8 cellular contexts compared by ENCODE assay signal in genomic region chr10:79446451-79447020, GRCh38. TPM values are rescaled to one million over a fixed set of nuclear protein-coding genes. Genes with fewer than 3 reads are reported as not detected.
DNase-seq lines count a peak whose midpoint lies in the region; ATAC-seq and TF ChIP-seq lines count a peak whose summit lies in the region.

No MANE protein-coding gene starts in this region.

- WGBS in urinary bladder = 6% methylated on average over 35 of the region's 35 CpGs

- peak overlapping the region; percentile 62 for H3K4me3 ChIP-seq in GM23338
- H3K4me3 ChIP-seq in mucosa of descending colon = no peak overlapping the region
- peak overlapping the region; percentile 31 for H3K4me3 ChIP-seq in urinary bladder (ENCODE audit: low read depth, low read length)

- peak overlapping the region; percentile 76 for H2AFZ ChIP-seq in GM23338

- H3K79me2 ChIP-seq in GM23338 (replicated peaks; ENCODE audit: insufficient read depth) = no peaks in the 10 kb centered on the region

- H3K27ac Mint-ChIP-seq in GM23338 = no peak overlapping the region

- DNase-seq in GM23338 (ENCODE audit: low spot score) (peak; percentile 63), T1000 (lab: John Stamatoyannopoulos, UW) (peak; percentile 44), mucosa of descending colon (peak; percentile 58 to 76 (median 73)), DMS79 treated with DMSO at 0.1 percent for 48 hours (lab: John Stamatoyannopoulos, UW) (no peak), omental fat pad (ENCODE audit: low spot score) (no peak), dedifferentiated amniotic fluid mesenchymal stem cell (ENCODE audit: extremely low spot score) (no peak)
- DNase-seq in effector CD8-positive, alpha-beta T cell (lab: John Stamatoyannopoulos, UW) = peak; percentile 28

- H3K36me3 ChIP-seq in GM23338 (ENCODE audit: insufficient read depth) = no peaks in the 10 kb centered on the region
- no peaks in the 10 kb centered on the region for H3K36me3 ChIP-seq in mucosa of descending colon (ENCODE audit: low read depth)
- H3K36me3 ChIP-seq in urinary bladder (ENCODE audit: insufficient read depth) = no peaks in the 10 kb centered on the region

- intact Hi-C loops in mucosa of descending colon (cut with DNase I, micrococcal nuclease) = no loop called here

- peaks cover 3% of the 10 kb centered on the region; the same call in 1 of the 3 replicates for H3K9me3 Mint-ChIP-seq in GM23338

- no peaks in the 10 kb centered on the region for H3F3A ChIP-seq in GM23338 (replicated peaks; ENCODE audit: low read depth)

- H3K4me1 ChIP-seq in GM23338 (ENCODE audit: insufficient read depth) = peaks cover 23% of the 10 kb centered on the region
- H3K4me1 ChIP-seq in mucosa of descending colon (ENCODE audit: low read depth) = peaks cover 16% of the 10 kb centered on the region
- H3K4me1 ChIP-seq in urinary bladder (ENCODE audit: insufficient read depth) = no peaks in the 10 kb centered on the region

- H3K9me2 ChIP-seq in GM23338 (ENCODE audit: insufficient read depth) = no peaks in the 10 kb centered on the region

- H3K36me3 Mint-ChIP-seq in GM23338 (ENCODE audit: low read depth) = no peaks in the 10 kb centered on the region

- H3K27ac ChIP-seq in GM23338 (ENCODE audit: low read depth) = no peak overlapping the region
- H3K27ac ChIP-seq in urinary bladder (ENCODE audit: low read depth) = peak overlapping the region; percentile 58

- H3K4me1 Mint-ChIP-seq in GM23338 = peaks cover 35% of the 10 kb centered on the region

- H3K27me3 Mint-ChIP-seq in GM23338 (ENCODE audit: insufficient read depth, low read depth, poor library complexity) = peaks cover 40% of the 10 kb centered on the region

- no peak for TF ChIP-seq CTCF in GM23338 (conservative IDR thresholded peaks at IDR 0.05; ENCODE audit: low read depth in 2 of 2)
- TF ChIP-seq CTCF in mucosa of descending colon (IDR thresholded peaks at IDR 0.05) = no peak
- no peak for TF ChIP-seq CTCF in omental fat pad (IDR thresholded peaks at IDR 0.05)

- H3K27me3 ChIP-seq in GM23338 (ENCODE audit: insufficient read depth) = peaks cover 35% of the 10 kb centered on the region

- peak overlapping the region; percentile 82 for H3K4me3 Mint-ChIP-seq in GM23338

- H4K20me1 ChIP-seq in GM23338 (replicated peaks; ENCODE audit: insufficient read depth) = no peaks in the 10 kb centered on the region; the same call in 1 of the 2 replicates

- no peaks in the 10 kb centered on the region for H3K9me3 ChIP-seq in mucosa of descending colon

- peak overlapping the region; percentile 91 for H3K4me2 ChIP-seq in GM23338

- ATAC-seq in GM23338 (peak; percentile 24), mucosa of descending colon (no peak), omental fat pad (ENCODE audit: low FRiP score) (no peak)

TF ChIP-seq in GM23338, 12 proteins besides CTCF, POLR2A, EP300 and RAD21 (continues in another document):
- TF ChIP-seq JUNB (IDR thresholded peaks at IDR 0.05; ENCODE audit: unreplicated experiment) = no peak
- TF ChIP-seq STAT1 (IDR thresholded peaks at IDR 0.05; ENCODE audit: unreplicated experiment) = no peak
- TF ChIP-seq EZH2phosphoT487 (IDR thresholded peaks at IDR 0.05; ENCODE audit: unreplicated experiment) = no peak
- no peak for TF ChIP-seq ZNF331 (CRISPR knock-in tag; IDR thresholded peaks at IDR 0.05; ENCODE audit: low read depth)
- TF ChIP-seq EZH2 (IDR thresholded peaks at IDR 0.05; ENCODE audit: low read depth, unreplicated experiment) = no peak
- no peak for TF ChIP-seq POLR2AphosphoS5 (IDR thresholded peaks at IDR 0.05; ENCODE audit: low read depth)
- TF ChIP-seq, protein P1, sequence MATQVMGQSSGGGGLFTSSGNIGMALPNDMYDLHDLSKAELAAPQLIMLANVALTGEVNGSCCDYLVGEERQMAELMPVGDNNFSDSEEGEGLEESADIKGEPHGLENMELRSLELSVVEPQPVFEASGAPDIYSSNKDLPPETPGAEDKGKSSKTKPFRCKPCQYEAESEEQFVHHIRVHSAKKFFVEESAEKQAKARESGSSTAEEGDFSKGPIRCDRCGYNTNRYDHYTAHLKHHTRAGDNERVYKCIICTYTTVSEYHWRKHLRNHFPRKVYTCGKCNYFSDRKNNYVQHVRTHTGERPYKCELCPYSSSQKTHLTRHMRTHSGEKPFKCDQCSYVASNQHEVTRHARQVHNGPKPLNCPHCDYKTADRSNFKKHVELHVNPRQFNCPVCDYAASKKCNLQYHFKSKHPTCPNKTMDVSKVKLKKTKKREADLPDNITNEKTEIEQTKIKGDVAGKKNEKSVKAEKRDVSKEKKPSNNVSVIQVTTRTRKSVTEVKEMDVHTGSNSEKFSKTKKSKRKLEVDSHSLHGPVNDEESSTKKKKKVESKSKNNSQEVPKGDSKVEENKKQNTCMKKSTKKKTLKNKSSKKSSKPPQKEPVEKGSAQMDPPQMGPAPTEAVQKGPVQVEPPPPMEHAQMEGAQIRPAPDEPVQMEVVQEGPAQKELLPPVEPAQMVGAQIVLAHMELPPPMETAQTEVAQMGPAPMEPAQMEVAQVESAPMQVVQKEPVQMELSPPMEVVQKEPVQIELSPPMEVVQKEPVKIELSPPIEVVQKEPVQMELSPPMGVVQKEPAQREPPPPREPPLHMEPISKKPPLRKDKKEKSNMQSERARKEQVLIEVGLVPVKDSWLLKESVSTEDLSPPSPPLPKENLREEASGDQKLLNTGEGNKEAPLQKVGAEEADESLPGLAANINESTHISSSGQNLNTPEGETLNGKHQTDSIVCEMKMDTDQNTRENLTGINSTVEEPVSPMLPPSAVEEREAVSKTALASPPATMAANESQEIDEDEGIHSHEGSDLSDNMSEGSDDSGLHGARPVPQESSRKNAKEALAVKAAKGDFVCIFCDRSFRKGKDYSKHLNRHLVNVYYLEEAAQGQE (IDR thresholded peaks at IDR 0.05; ENCODE audit: unreplicated experiment) = no peak
- no peak for TF ChIP-seq ZNF462 (CRISPR knock-in tag; IDR thresholded peaks at IDR 0.05)
- no peak for TF ChIP-seq NANOG (IDR thresholded peaks at IDR 0.05; ENCODE audit: borderline replicate concordance)

RNA-seq across cellular contexts. Expression of gene ZCCHC24, which starts 1.1 kb away (rescaled TPM):
- total RNA-seq in GM23338 (2014; rRNA removed; shearing (Covaris generic)) = 7.2 and 10.1 TPM in 2 replicates
- polyA plus RNA-seq in GM23338 (2016; fragmentation: Nextera tagmentation; extraction: Ambion mirVana) (2.0 and 2.9 TPM in 2 replicates), urinary bladder (98.2 TPM)
- total RNA-seq in mucosa of descending colon (100 to 1,000 TPM in 1 of 3 donors, 10 to 100 TPM in 1, 1 to 10 TPM in 1; 5.6 to 125 (median 22.8) TPM), urinary bladder (43.5 TPM), omental fat pad (10 to 100 TPM; 47.1 to 73.6 (median 55.5) TPM)

Comparison
In these comparisons a context has a peak if more than half of its experiments do, and no peak if none do; other contexts are left out.
1. DNase-seq: peak in GM23338 (single experiment), T1000 (single experiment), effector CD8-positive, alpha-beta T cell (single experiment) and mucosa of descending colon (3 of 3); none in DMS79 treated with DMSO at 0.1 percent for 48 hours (single experiment), omental fat pad (single experiment) and dedifferentiated amniotic fluid mesenchymal stem cell (single experiment).